In the genomic region with DNA sequence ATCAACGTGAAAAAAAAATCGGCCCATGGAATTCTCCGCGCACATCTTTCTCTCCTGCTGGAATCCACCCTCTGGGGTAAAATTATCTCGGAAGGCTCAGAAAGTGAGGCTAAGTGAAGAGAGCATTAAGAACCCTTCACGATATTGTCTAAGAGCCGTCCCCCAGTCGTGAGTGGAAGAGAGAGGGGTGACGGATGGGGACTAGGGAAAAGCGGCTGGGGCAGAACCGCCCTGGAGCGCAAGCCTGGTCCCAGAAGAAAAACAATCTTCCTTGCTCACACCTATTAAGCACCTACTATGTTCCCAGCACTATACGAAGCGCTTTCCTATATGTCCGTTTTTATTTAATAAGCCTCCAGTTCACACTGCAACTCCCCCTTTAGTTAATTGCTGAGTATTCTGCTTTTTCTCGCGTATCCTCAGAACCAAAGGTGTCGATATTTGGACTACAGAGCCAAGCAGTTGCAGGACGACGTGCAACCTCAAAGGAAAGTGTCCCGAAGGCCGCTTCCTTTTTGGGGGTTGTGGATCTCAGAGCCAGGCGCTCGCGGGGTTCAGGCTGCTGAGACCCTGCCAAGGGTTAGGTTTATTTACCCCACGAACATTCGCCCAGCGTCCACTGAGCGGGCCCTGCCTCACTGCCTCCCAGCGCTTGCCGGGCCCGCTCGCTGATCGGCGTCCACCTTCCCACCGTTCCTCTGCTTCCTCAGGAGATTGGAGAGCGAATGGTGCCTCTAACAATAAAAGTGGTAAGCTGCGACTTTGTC, we compare ENCODE assay signal across 8 cellular contexts. TPM values are rescaled to one million over a fixed set of nuclear protein-coding genes. Genes with fewer than 3 reads are reported as not detected.
DNase-seq lines count a peak whose midpoint lies in the region; ATAC-seq and TF ChIP-seq lines count a peak whose summit lies in the region.

No MANE protein-coding gene starts in this region.

- ATAC-seq in SK-N-SH treated with all-trans-retinoic acid at 6 μM for 48 hours (0 out of 3 replicates have a peak, but pooled peaks have one; percentile 17), omental fat pad (ENCODE audit: low FRiP score) (peak; percentile 62)

- H3K4me3 Mint-ChIP-seq in Calu3 (ENCODE audit: low read depth, unreplicated experiment): peak overlapping the region; percentile 58

- H3K27ac Mint-ChIP-seq in Calu3 (ENCODE audit: unreplicated experiment): no peak overlapping the region

- WGBS in esophagus squamous epithelium, 2 donors: 29 to 40% methylated on average over 30 to 31 of the region's 38 CpGs

- CTCF ChIA-PET in Calu3 (lab: Charles Lee): no interaction called here

- DNase-seq in Calu3: peak; percentile 1
- no peak for DNase-seq in esophagus squamous epithelium (lab: John Stamatoyannopoulos, UW)
- DNase-seq in omental fat pad (ENCODE audit: low spot score): no peak
- no peak for DNase-seq in NCI-H2196 treated with DMSO at 0.1 percent for 48 hours (lab: John Stamatoyannopoulos, UW; ENCODE audit: unreplicated experiment)
- no peak for DNase-seq in kidney tubule cell (ENCODE audit: low spot score)
- no peak for DNase-seq in NCI-H1092 treated with DMSO at 0.1 percent for 48 hours (lab: John Stamatoyannopoulos, UW)
- DNase-seq in activated CD4-positive, CD25-positive, alpha-beta regulatory T cell treated with anti-CD3 and anti-CD28 coated beads, Interleukin-2, amount 50 U/mL, for 72 hours: no peak

- peaks cover 11 to 18% (median 12%) of the 10 kb centered on the region in 3 donors for H3K4me1 ChIP-seq in esophagus squamous epithelium

- no peaks in the 10 kb centered on the region for H3K9me3 ChIP-seq in esophagus squamous epithelium

- BruUV-seq in Calu3 (replicated peaks; lab: Mats Ljungman, UMichigan): no TSS peak

- no peaks in the 10 kb centered on the region for H3K36me3 ChIP-seq in esophagus squamous epithelium

- H3K36me3 Mint-ChIP-seq in Calu3 (ENCODE audit: insufficient read depth, unreplicated experiment): peaks cover 7% of the 10 kb centered on the region

- intact Hi-C loops in Calu3 (cut with micrococcal nuclease; ENCODE audit: unreplicated experiment): no loop called here
- intact Hi-C loops in esophagus squamous epithelium (cut with DNase I): no loop called here

- H3K4me1 Mint-ChIP-seq in Calu3 (ENCODE audit: low read depth, unreplicated experiment): no peaks in the 10 kb centered on the region

- peaks cover 0 to 50% (median 4%) of the 10 kb centered on the region in 4 donors for H3K27me3 ChIP-seq in esophagus squamous epithelium

- TF ChIP-seq CTCF in Calu3 (IDR thresholded peaks at IDR 0.05; ENCODE audit: unreplicated experiment): no peak
- no peak for TF ChIP-seq CTCF in esophagus squamous epithelium (IDR thresholded peaks at IDR 0.05)
- TF ChIP-seq CTCF in omental fat pad (IDR thresholded peaks at IDR 0.05): no peak

- peaks cover 12% of the 10 kb centered on the region for H3K27me3 Mint-ChIP-seq in Calu3 (ENCODE audit: unreplicated experiment)

- no peaks in the 10 kb centered on the region for H3K9me3 Mint-ChIP-seq in Calu3 (ENCODE audit: low read depth, unreplicated experiment)

- no peak overlapping the region for H3K27ac ChIP-seq in esophagus squamous epithelium

- TF ChIP-seq POLR2A in esophagus squamous epithelium (IDR thresholded peaks at IDR 0.05): no peak

- peak overlapping the region; percentile 31 to 70 (median 50) for H3K4me3 ChIP-seq in esophagus squamous epithelium

TF ChIP-seq in SK-N-SH treated with all-trans-retinoic acid at 6 μM for 48 hours, 23 proteins besides CTCF, POLR2A, EP300 and RAD21:
- TF ChIP-seq PPARA (CRISPR knock-in tag; IDR thresholded peaks at IDR 0.05; ENCODE audit: borderline replicate concordance) (no peak), ZFP30 (CRISPR knock-in tag; IDR thresholded peaks at IDR 0.05) (no peak), GLIS3 (CRISPR knock-in tag; IDR thresholded peaks at IDR 0.05) (no peak), ZFP3 (CRISPR knock-in tag; IDR thresholded peaks at IDR 0.05) (no peak), SNAI2 (CRISPR knock-in tag; IDR thresholded peaks at IDR 0.05) (no peak), ZNF565 (CRISPR knock-in tag; conservative IDR thresholded peaks at IDR 0.05; ENCODE audit: low read depth) (no peak), BACH2 (CRISPR knock-in tag; IDR thresholded peaks at IDR 0.05; ENCODE audit: borderline replicate concordance) (no peak), ZC3H10 (CRISPR knock-in tag; IDR thresholded peaks at IDR 0.05) (no peak), TCF4 (CRISPR knock-in tag; IDR thresholded peaks at IDR 0.05; ENCODE audit: borderline replicate concordance) (no peak), ISL1 (CRISPR knock-in tag; IDR thresholded peaks at IDR 0.05) (no peak)
- TF ChIP-seq, protein P1, sequence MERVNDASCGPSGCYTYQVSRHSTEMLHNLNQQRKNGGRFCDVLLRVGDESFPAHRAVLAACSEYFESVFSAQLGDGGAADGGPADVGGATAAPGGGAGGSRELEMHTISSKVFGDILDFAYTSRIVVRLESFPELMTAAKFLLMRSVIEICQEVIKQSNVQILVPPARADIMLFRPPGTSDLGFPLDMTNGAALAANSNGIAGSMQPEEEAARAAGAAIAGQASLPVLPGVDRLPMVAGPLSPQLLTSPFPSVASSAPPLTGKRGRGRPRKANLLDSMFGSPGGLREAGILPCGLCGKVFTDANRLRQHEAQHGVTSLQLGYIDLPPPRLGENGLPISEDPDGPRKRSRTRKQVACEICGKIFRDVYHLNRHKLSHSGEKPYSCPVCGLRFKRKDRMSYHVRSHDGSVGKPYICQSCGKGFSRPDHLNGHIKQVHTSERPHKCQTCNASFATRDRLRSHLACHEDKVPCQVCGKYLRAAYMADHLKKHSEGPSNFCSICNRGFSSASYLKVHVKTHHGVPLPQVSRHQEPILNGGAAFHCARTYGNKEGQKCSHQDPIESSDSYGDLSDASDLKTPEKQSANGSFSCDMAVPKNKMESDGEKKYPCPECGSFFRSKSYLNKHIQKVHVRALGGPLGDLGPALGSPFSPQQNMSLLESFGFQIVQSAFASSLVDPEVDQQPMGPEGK (CRISPR knock-in tag; IDR thresholded peaks at IDR 0.05; ENCODE audit: borderline replicate concordance): no peak
- TF ChIP-seq, protein P2, sequence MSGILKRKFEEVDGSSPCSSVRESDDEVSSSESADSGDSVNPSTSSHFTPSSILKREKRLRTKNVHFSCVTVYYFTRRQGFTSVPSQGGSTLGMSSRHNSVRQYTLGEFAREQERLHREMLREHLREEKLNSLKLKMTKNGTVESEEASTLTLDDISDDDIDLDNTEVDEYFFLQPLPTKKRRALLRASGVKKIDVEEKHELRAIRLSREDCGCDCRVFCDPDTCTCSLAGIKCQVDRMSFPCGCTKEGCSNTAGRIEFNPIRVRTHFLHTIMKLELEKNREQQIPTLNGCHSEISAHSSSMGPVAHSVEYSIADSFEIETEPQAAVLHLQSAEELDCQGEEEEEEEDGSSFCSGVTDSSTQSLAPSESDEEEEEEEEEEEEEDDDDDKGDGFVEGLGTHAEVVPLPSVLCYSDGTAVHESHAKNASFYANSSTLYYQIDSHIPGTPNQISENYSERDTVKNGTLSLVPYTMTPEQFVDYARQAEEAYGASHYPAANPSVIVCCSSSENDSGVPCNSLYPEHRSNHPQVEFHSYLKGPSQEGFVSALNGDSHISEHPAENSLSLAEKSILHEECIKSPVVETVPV (CRISPR knock-in tag; IDR thresholded peaks at IDR 0.05): no peak
- TF ChIP-seq, protein P3, sequence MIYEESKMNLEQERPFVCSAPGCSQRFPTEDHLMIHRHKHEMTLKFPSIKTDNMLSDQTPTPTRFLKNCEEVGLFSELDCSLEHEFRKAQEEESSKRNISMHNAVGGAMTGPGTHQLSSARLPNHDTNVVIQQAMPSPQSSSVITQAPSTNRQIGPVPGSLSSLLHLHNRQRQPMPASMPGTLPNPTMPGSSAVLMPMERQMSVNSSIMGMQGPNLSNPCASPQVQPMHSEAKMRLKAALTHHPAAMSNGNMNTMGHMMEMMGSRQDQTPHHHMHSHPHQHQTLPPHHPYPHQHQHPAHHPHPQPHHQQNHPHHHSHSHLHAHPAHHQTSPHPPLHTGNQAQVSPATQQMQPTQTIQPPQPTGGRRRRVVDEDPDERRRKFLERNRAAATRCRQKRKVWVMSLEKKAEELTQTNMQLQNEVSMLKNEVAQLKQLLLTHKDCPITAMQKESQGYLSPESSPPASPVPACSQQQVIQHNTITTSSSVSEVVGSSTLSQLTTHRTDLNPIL (CRISPR knock-in tag; IDR thresholded peaks at IDR 0.05; ENCODE audit: low read depth): no peak
- TF ChIP-seq, protein P4, sequence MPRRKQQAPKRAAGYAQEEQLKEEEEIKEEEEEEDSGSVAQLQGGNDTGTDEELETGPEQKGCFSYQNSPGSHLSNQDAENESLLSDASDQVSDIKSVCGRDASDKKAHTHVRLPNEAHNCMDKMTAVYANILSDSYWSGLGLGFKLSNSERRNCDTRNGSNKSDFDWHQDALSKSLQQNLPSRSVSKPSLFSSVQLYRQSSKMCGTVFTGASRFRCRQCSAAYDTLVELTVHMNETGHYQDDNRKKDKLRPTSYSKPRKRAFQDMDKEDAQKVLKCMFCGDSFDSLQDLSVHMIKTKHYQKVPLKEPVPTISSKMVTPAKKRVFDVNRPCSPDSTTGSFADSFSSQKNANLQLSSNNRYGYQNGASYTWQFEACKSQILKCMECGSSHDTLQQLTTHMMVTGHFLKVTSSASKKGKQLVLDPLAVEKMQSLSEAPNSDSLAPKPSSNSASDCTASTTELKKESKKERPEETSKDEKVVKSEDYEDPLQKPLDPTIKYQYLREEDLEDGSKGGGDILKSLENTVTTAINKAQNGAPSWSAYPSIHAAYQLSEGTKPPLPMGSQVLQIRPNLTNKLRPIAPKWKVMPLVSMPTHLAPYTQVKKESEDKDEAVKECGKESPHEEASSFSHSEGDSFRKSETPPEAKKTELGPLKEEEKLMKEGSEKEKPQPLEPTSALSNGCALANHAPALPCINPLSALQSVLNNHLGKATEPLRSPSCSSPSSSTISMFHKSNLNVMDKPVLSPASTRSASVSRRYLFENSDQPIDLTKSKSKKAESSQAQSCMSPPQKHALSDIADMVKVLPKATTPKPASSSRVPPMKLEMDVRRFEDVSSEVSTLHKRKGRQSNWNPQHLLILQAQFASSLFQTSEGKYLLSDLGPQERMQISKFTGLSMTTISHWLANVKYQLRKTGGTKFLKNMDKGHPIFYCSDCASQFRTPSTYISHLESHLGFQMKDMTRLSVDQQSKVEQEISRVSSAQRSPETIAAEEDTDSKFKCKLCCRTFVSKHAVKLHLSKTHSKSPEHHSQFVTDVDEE (CRISPR knock-in tag; IDR thresholded peaks at IDR 0.05): no peak

RNA-seq across cellular contexts. Expression of a gene that starts 0.9 kb away (rescaled TPM):
- total RNA-seq in Calu3 (2022): not detected in 2 replicates
- under 1 TPM in 1 of 4 donors, not detected in 3; 0.38 TPM for total RNA-seq in esophagus squamous epithelium
- 10 to 100 TPM in 1 of 4 donors, 1 to 10 TPM in 2, under 1 TPM in 1; 0.63 to 20.6 (median 7.5) TPM for total RNA-seq in omental fat pad

RNA-seq across cellular contexts. Expression of a gene that starts 22.2 kb away (rescaled TPM):
- total RNA-seq in Calu3 (2022) (45.2 and 46.2 TPM in 2 replicates), esophagus squamous epithelium (10 to 100 TPM; 28.8 to 51.1 (median 38.4) TPM), omental fat pad (10 to 100 TPM; 25.7 to 70.9 (median 32.0) TPM)

RNA-seq across cellular contexts. Expression of a gene that starts 23.1 kb away (rescaled TPM):
- total RNA-seq in Calu3 (2022) (31.8 and 38.6 TPM in 2 replicates), esophagus squamous epithelium (10 to 100 TPM; 24.6 to 57.5 (median 40.9) TPM), omental fat pad (10 to 100 TPM; 23.9 to 34.5 (median 29.7) TPM)
